Comparison of ENCODE assay signal across 8 cellular contexts in the genomic region with DNA sequence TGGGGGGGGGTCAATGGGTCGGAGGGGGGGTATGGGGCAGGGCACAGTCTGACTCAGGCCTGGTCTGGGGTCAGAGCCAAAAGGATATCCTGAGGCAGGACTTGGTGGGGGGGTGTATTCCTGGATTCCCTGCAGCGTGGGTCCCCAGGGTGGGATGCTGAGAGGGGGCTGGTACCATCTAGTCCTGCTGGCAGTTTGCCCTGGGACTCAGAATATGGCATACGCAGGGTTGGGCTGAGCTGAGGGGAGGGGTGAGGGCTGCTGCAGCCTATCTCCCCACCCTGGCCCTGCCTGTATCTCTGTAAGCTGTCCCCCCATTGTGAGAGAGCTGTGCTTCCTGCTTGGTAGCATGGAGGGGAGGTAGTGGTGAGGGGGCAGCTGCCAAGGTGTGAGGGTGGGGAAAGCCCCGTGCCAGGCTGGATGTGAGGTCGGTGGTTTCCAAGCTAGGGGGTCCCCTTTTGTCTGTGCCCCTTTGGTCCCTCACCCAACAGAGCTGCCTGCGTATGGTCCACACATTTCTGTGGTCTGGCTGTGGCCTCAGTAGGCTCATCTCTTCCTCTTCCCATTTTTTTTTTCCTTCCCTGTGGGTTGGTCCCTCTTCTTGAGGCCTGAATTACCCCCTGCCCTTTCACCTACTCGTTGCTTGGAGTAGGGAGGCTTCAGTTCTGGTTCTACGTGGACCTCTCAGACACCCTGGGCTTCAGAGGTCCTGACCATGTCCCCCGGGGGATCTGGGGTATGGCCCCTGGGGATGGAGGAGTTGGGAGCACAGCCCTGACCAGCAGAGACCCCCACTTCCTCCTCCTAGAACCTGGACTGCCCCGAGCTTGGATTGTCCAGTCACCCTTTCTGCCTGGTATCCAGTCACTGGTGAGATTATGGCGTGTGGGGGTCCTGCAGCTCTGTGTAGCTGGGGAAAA. TPM values are rescaled to one million over a fixed set of nuclear protein-coding genes. Genes with fewer than 3 reads are reported as not detected.
DNase-seq lines count a peak whose midpoint lies in the region; ATAC-seq and TF ChIP-seq lines count a peak whose summit lies in the region.

No MANE protein-coding gene starts in this region.

- H3K27ac Mint-ChIP-seq in activated CD4-positive, alpha-beta T cell treated with anti-CD3 and anti-CD28 coated beads for 36 hours = peak overlapping the region; percentile 91
- H3K27ac Mint-ChIP-seq in activated T-cell treated with anti-CD3 and anti-CD28 coated beads, Interleukin-2, amount 50 U/mL, for 72 hours = peak overlapping the region; percentile 97

- no peaks in the 10 kb centered on the region for H3K9me3 Mint-ChIP-seq in activated CD4-positive, alpha-beta T cell treated with anti-CD3 and anti-CD28 coated beads for 36 hours (ENCODE audit: low read depth)
- H3K9me3 Mint-ChIP-seq in activated T-cell treated with anti-CD3 and anti-CD28 coated beads, Interleukin-2, amount 50 U/mL, for 72 hours = no peaks in the 10 kb centered on the region

- TF ChIP-seq POLR2A in heart left ventricle (IDR thresholded peaks at IDR 0.05) = no peak

- peaks cover 48 to 100% (median 95%) of the 10 kb centered on the region in 12 donors for H3K4me1 ChIP-seq in heart left ventricle

- peak; percentile 8 for ATAC-seq in activated CD4-positive, alpha-beta T cell treated with anti-CD3 and anti-CD28 coated beads for 36 hours
- ATAC-seq in activated T-cell treated with anti-CD3 and anti-CD28 coated beads, Interleukin-2, amount 50 U/mL, for 72 hours (replicated peaks in 1 of 2) = peak; percentile 21 to 28
- ATAC-seq in heart left ventricle = peak; percentile 12 to 59 (median 16)
- ATAC-seq in GM18502 (IDR thresholded peaks at IDR 0.05; ENCODE audit: poor library complexity, unreplicated experiment) = no peak

- H3K27me3 Mint-ChIP-seq in activated CD4-positive, alpha-beta T cell treated with anti-CD3 and anti-CD28 coated beads for 36 hours = no peaks in the 10 kb centered on the region
- no peaks in the 10 kb centered on the region for H3K27me3 Mint-ChIP-seq in activated T-cell treated with anti-CD3 and anti-CD28 coated beads, Interleukin-2, amount 50 U/mL, for 72 hours (ENCODE audit: low read depth)

- H3K4me1 Mint-ChIP-seq in activated CD4-positive, alpha-beta T cell treated with anti-CD3 and anti-CD28 coated beads for 36 hours = peaks cover 91% of the 10 kb centered on the region
- H3K4me1 Mint-ChIP-seq in activated T-cell treated with anti-CD3 and anti-CD28 coated beads, Interleukin-2, amount 50 U/mL, for 72 hours (ENCODE audit: low read depth) = peaks cover 96% of the 10 kb centered on the region

- peak overlapping the region; percentile 85 for H3K4me3 Mint-ChIP-seq in activated CD4-positive, alpha-beta T cell treated with anti-CD3 and anti-CD28 coated beads for 36 hours
- peak overlapping the region; percentile 91 to 97 for H3K4me3 Mint-ChIP-seq in activated T-cell treated with anti-CD3 and anti-CD28 coated beads, Interleukin-2, amount 50 U/mL, for 72 hours

- intact Hi-C loops in activated CD4-positive, alpha-beta T cell treated with anti-CD3 and anti-CD28 coated beads for 36 hours (cut with DNase I, micrococcal nuclease) = loop anchor here (1.0 to 10.0 kb wide), 5 partner anchors 17 to 549 kb away; no protein-coding TSS in a partner anchor
- intact Hi-C loops in heart left ventricle (cut with DNase I) = no loop called here

- no peaks in the 10 kb centered on the region for H3K36me3 ChIP-seq in heart left ventricle

- 33 to 42% (median 37%) methylated on average over 11 of the region's 11 CpGs for WGBS in heart left ventricle, 4 donors

- H3K9me3 ChIP-seq in heart left ventricle = no peaks in the 10 kb centered on the region

- POLR2A ChIA-PET in activated CD4-positive, alpha-beta T cell treated with anti-CD3 and anti-CD28 coated beads for 36 hours (lab: Charles Lee) = interaction anchor here (1.0 kb wide), 1 partner anchor 40 kb away, joined by 6 read pairs; no protein-coding TSS in a partner anchor

- TF ChIP-seq CTCF in heart left ventricle (IDR thresholded peaks at IDR 0.05) = no peak

- peaks cover 12% of the 10 kb centered on the region for H3K36me3 Mint-ChIP-seq in activated CD4-positive, alpha-beta T cell treated with anti-CD3 and anti-CD28 coated beads for 36 hours (ENCODE audit: low read depth)
- H3K36me3 Mint-ChIP-seq in activated T-cell treated with anti-CD3 and anti-CD28 coated beads, Interleukin-2, amount 50 U/mL, for 72 hours (ENCODE audit: insufficient read depth in 2 of 2) = peaks cover 0 to 2% of the 10 kb centered on the region in 2 donors

- peak overlapping the region; percentile 72 to 99 (median 94) for H3K27ac ChIP-seq in heart left ventricle

- H3K4me3 ChIP-seq in heart left ventricle = peak overlapping the region in 5 of 12 donors; percentile 4 to 59 (median 29)

- CTCF ChIA-PET in activated CD4-positive, alpha-beta T cell treated with anti-CD3 and anti-CD28 coated beads for 36 hours (lab: Charles Lee) = interaction anchor here (0.7 to 1.6 kb wide), 5 partner anchors 9 to 274 kb away, joined by 3 to 6 read pairs (median 3); no protein-coding TSS in a partner anchor

- peak; percentile 77 for DNase-seq in activated CD4-positive, alpha-beta T cell treated with anti-CD3 and anti-CD28 coated beads for 36 hours
- no peak for DNase-seq in activated CD4-positive, alpha-beta T cell treated with anti-CD3 and anti-CD28 coated beads for 1 hour
- peak; percentile 71 to 82 for DNase-seq in activated T-cell treated with anti-CD3 and anti-CD28 coated beads, Interleukin-2, amount 50 U/mL, for 72 hours
- peak; percentile 81 to 89 (median 87) for DNase-seq in heart left ventricle
- peak; percentile 56 to 66 for DNase-seq in stimulated activated CD8-positive, alpha-beta memory T cell treated with anti-CD3 and anti-CD28 coated beads, Interleukin-15, amount 100 ng/mL, for 48 hours (ENCODE audit: low read depth in 2 of 2)
- no peak for DNase-seq in UCSD-AML1 (lab: John Stamatoyannopoulos, UW; ENCODE audit: unreplicated experiment)
- no peak for DNase-seq in NCI-H1436 (lab: John Stamatoyannopoulos, UW)

- H3K27me3 ChIP-seq in heart left ventricle = no peaks in the 10 kb centered on the region

RNA-seq across cellular contexts. Expression of a gene that starts 15.0 kb away (rescaled TPM):
- 10 to 100 TPM; 29.8 to 40.2 TPM for total RNA-seq in activated CD4-positive, alpha-beta T cell treated with anti-CD3 and anti-CD28 coated beads for 36 hours
- total RNA-seq in activated T-cell treated with anti-CD3 and anti-CD28 coated beads, Interleukin-2, amount 50 U/mL, for 72 hours = 10 to 100 TPM; 33.4 to 45.2 TPM
- total RNA-seq in heart left ventricle = 10 to 100 TPM; 14.1 to 41.4 (median 19.4) TPM
- polyA plus RNA-seq in heart left ventricle = 10 to 100 TPM; 15.5 to 22.0 TPM

RNA-seq across cellular contexts. Expression of a gene that starts 36.3 kb away (rescaled TPM):
- total RNA-seq in activated CD4-positive, alpha-beta T cell treated with anti-CD3 and anti-CD28 coated beads for 36 hours = 100 to 1,000 TPM; 105 to 171 TPM
- total RNA-seq in activated T-cell treated with anti-CD3 and anti-CD28 coated beads, Interleukin-2, amount 50 U/mL, for 72 hours = 10 to 100 TPM; 86.2 to 92.6 TPM
- total RNA-seq in heart left ventricle = 1 to 10 TPM in 2 of 9 donors, under 1 TPM in 7; 0.07 to 9.8 (median 0.69) TPM
- 1 to 10 TPM in 1 of 2 donors, under 1 TPM in 1; 0.34 to 2.8 TPM for polyA plus RNA-seq in heart left ventricle

RNA-seq across cellular contexts. Expression of a gene that starts 40.5 kb away (rescaled TPM):
- total RNA-seq in activated CD4-positive, alpha-beta T cell treated with anti-CD3 and anti-CD28 coated beads for 36 hours = not detected
- not detected for total RNA-seq in activated T-cell treated with anti-CD3 and anti-CD28 coated beads, Interleukin-2, amount 50 U/mL, for 72 hours
- total RNA-seq in heart left ventricle = 1 to 10 TPM; 1.2 to 8.7 (median 2.2) TPM
- polyA plus RNA-seq in heart left ventricle = under 1 TPM; 0.30 to 0.35 TPM

Comparison
In these comparisons a context has a peak if more than half of its experiments do, and no peak if none do; other contexts are left out.
1. DNase-seq: peak in activated CD4-positive, alpha-beta T cell treated with anti-CD3 and anti-CD28 coated beads for 36 hours (single experiment), activated T-cell treated with anti-CD3 and anti-CD28 coated beads, Interleukin-2, amount 50 U/mL, for 72 hours (2 of 2), heart left ventricle (5 of 5) and stimulated activated CD8-positive, alpha-beta memory T cell treated with anti-CD3 and anti-CD28 coated beads, Interleukin-15, amount 100 ng/mL, for 48 hours (2 of 2); none in activated CD4-positive, alpha-beta T cell treated with anti-CD3 and anti-CD28 coated beads for 1 hour (single experiment), UCSD-AML1 (single experiment) and NCI-H1436 (single experiment).
2. RNA of a gene that starts 36.3 kb away (total RNA-seq): 105 to 171 TPM in activated CD4-positive, alpha-beta T cell treated with anti-CD3 and anti-CD28 coated beads for 36 hours and 86.2 to 92.6 TPM in activated T-cell treated with anti-CD3 and anti-CD28 coated beads, Interleukin-2, amount 50 U/mL, for 72 hours; 0.07 to 9.8 TPM in heart left ventricle; every median in the first group is over 4 times any median in the second.
3. intact Hi-C loops: an anchor here in activated CD4-positive, alpha-beta T cell treated with anti-CD3 and anti-CD28 coated beads for 36 hours (1.0 to 10.0 kb wide); none called in heart left ventricle.